8 cellular contexts compared by ENCODE assay signal in genomic region chr6:7542065-7542877, GRCh38. TPM values are rescaled to one million over a fixed set of nuclear protein-coding genes. Genes with fewer than 3 reads are reported as not detected.
DNase-seq lines count a peak whose midpoint lies in the region; TF ChIP-seq lines count a peak whose summit lies in the region.

No MANE protein-coding gene starts in this region.

- peak overlapping the region; percentile 84 to 97 for H3K4me3 Mint-ChIP-seq in H9

- H3K36me3 ChIP-seq in cardiac muscle cell (peaks cover 3% of the 10 kb centered on the region), SJCRH30 (no peaks in the 10 kb centered on the region)

- peaks cover 41 to 46% of the 10 kb centered on the region in 2 experiments for H3K4me1 Mint-ChIP-seq in H9

- H4K20me1 ChIP-seq in H9 (ENCODE audit: control insufficient read depth, insufficient read depth, insufficient read length): no peaks in the 10 kb centered on the region

- peak overlapping the region; percentile 49 for H3K4me2 ChIP-seq in H9 (ENCODE audit: insufficient read depth, insufficient read length, low read length)

- no peak overlapping the region for H2BK15ac ChIP-seq in H9 (ENCODE audit: low read depth, low read length)

- H4K8ac ChIP-seq in H9 (replicated peaks; ENCODE audit: insufficient read length, low read depth, low read length): no peak overlapping the region

- no peak overlapping the region for H4K91ac ChIP-seq in H9 (ENCODE audit: insufficient read length, low read depth, low read length)

- peaks cover 8% of the 10 kb centered on the region for H3K23me2 ChIP-seq in H9 (ENCODE audit: insufficient read length, low read depth, low read length, poor library complexity, severe bottlenecking)

- no peaks in the 10 kb centered on the region; the same call in 1 of the 2 replicates for H3K4me1 ChIP-seq in H9 (ENCODE audit: insufficient read depth, low read length)
- peaks cover 40% of the 10 kb centered on the region for H3K4me1 ChIP-seq in cardiac muscle cell (ENCODE audit: low read depth)
- no peaks in the 10 kb centered on the region for H3K4me1 ChIP-seq in SJCRH30

- intact Hi-C loops in posterior vena cava (cut with DNase I): no loop called here

- H3K4me3 ChIP-seq in cardiac muscle cell (peak overlapping the region; percentile 76), SJCRH30 (no peak overlapping the region)

- TF ChIP-seq CTCF in H9 (conservative IDR thresholded peaks at IDR 0.05) (no peak), cardiac muscle cell (IDR thresholded peaks at IDR 0.05; ENCODE audit: low read depth, low read length) (no peak)

- H3K23ac ChIP-seq in H9 (ENCODE audit: insufficient read length, low read depth, low read length): no peak overlapping the region

- H2BK120ac ChIP-seq in H9 (ENCODE audit: low read depth, low read length, poor library complexity, severe bottlenecking): no peak overlapping the region

- no peak overlapping the region for H3K4ac ChIP-seq in H9 (ENCODE audit: low read depth, low read length)

- H3K27ac ChIP-seq in H9 (ENCODE audit: insufficient read length, low read depth, low read length): no peak overlapping the region
- peak overlapping the region; percentile 97 for H3K27ac ChIP-seq in cardiac muscle cell
- H3K27ac ChIP-seq in SJCRH30: no peak overlapping the region

- H3K27me3 Mint-ChIP-seq in H9 (ENCODE audit: low read depth): peaks cover 45% of the 10 kb centered on the region

- no peak overlapping the region for H3T11ph ChIP-seq in H9 (ENCODE audit: low read length)

- H4K5ac ChIP-seq in H9 (ENCODE audit: insufficient read length, low read depth, low read length): no peak overlapping the region

- no peak overlapping the region for H2AFZ ChIP-seq in H9 (ENCODE audit: low read length)

- H3K36me3 Mint-ChIP-seq in H9 (ENCODE audit: insufficient read depth in 1 of 3, low read depth in 3 of 3): peaks cover 0 to 4% (median 3%) of the 10 kb centered on the region in 3 experiments; a peak in 1 of 7 replicates

- peak overlapping the region in 2 of 3 experiments; percentile 49 to 88; a peak in 2 of 7 replicates for H3K27ac Mint-ChIP-seq in H9

- no peak overlapping the region for H2BK12ac ChIP-seq in H9 (ENCODE audit: insufficient read length, low read depth, low read length)

- no CpG with 5 or more reads among the region's 80 CpGs for WGBS in H9 (ENCODE audit: extremely low coverage, insufficient read length, low lambda C conversion rate)

- H2BK5ac ChIP-seq in H9 (ENCODE audit: insufficient read length, low read length): no peak overlapping the region

- H3K14ac ChIP-seq in H9 (ENCODE audit: insufficient read depth, low read length): peak overlapping the region; percentile 92

- H3K9me3 ChIP-seq in H9 (ENCODE audit: control insufficient read depth, low read depth, low read length): no peaks in the 10 kb centered on the region
- H3K9me3 ChIP-seq in cardiac muscle cell (ENCODE audit: low read depth): no peaks in the 10 kb centered on the region
- no peaks in the 10 kb centered on the region for H3K9me3 ChIP-seq in SJCRH30 (replicated peaks)

- H3K18ac ChIP-seq in H9 (ENCODE audit: insufficient read length, low read depth, low read length): peak overlapping the region; percentile 81

- no peak overlapping the region for H2AK5ac ChIP-seq in H9 (ENCODE audit: insufficient read length, low read length)

- H2BK20ac ChIP-seq in H9 (ENCODE audit: low read depth, low read length, poor library complexity, severe bottlenecking): no peak overlapping the region

- peak; percentile 21 for DNase-seq in ACHN
- DNase-seq in H9: peak; percentile 56
- DNase-seq in activated CD8-positive, alpha-beta memory T cell treated with anti-CD3 and anti-CD28 coated beads, Interleukin-2, amount 50 U/mL, for 48 hours: peak; percentile 57
- DNase-seq in cardiac muscle cell (ENCODE audit: low read depth in 1 of 2, low spot score in 1 of 2): peak in 1 of 2 donors; percentile 65
- DNase-seq in posterior vena cava (ENCODE audit: low spot score): peak; percentile 83
- no peak for DNase-seq in DMS79 (lab: John Stamatoyannopoulos, UW)
- DNase-seq in SJCRH30: no peak
- no peak for DNase-seq in SK-N-DZ (ENCODE audit: low spot score)

- no peak overlapping the region for H3K56ac ChIP-seq in H9 (ENCODE audit: insufficient read length, low read depth, low read length)

- peak overlapping the region; percentile 76 for H3K9ac ChIP-seq in H9 (ENCODE audit: extremely low read depth, insufficient read length, low read length)

- H3K27me3 ChIP-seq in H9 (ENCODE audit: insufficient read depth, low read length): peaks cover 2% of the 10 kb centered on the region; the same call in 1 of the 2 replicates
- no peaks in the 10 kb centered on the region for H3K27me3 ChIP-seq in cardiac muscle cell
- no peaks in the 10 kb centered on the region for H3K27me3 ChIP-seq in SJCRH30

- no peaks in the 10 kb centered on the region for H3K79me1 ChIP-seq in H9 (ENCODE audit: insufficient read depth, low read depth, low read length, poor library complexity, severe bottlenecking)

- in situ Hi-C loops in ACHN (cut with HindIII; ENCODE audit: low pct_ligation_motif_present, low pct_unique_long_range_greater_than_20kb, low sequenced_read_pairs): no loop called here

- H3K9me3 Mint-ChIP-seq in H9: no peaks in the 10 kb centered on the region

- H3K79me2 ChIP-seq in H9 (ENCODE audit: insufficient read depth, low read length): no peaks in the 10 kb centered on the region

RNA-seq across cellular contexts. Expression of gene DSP, which starts 0.8 kb away (rescaled TPM):
- total RNA-seq in H9 (2021) (47.9 and 48.9 TPM in 2 replicates), cardiac muscle cell (185 and 362 TPM in 2 replicates), posterior vena cava (1 to 10 TPM; 3.0 to 3.4 TPM)
- 154 and 237 TPM in 2 replicates for polyA plus RNA-seq in cardiac muscle cell
- not detected in 2 replicates for total RNA-seq in SJCRH30 (2014; rRNA removed; shearing (Covaris generic))
- not detected in 2 replicates for polyA plus RNA-seq in SK-N-DZ (2014; cell fraction: cytosol; rRNA removed)
- polyA plus RNA-seq in SK-N-DZ (2014; cell fraction: nucleus; rRNA removed): not detected in 2 replicates

RNA-seq across cellular contexts. Expression of gene SNRNP48, which starts 47.7 kb away (rescaled TPM):
- total RNA-seq in H9 (2021): 16.1 and 16.9 TPM in 2 replicates
- total RNA-seq in cardiac muscle cell: 10.1 and 24.8 TPM in 2 replicates
- polyA plus RNA-seq in cardiac muscle cell: 9.2 and 14.4 TPM in 2 replicates
- total RNA-seq in posterior vena cava: 1 to 10 TPM; 8.9 to 10.0 TPM
- total RNA-seq in SJCRH30 (2014; rRNA removed; shearing (Covaris generic)): 20.1 and 25.3 TPM in 2 replicates
- polyA plus RNA-seq in SK-N-DZ (2014; cell fraction: cytosol; rRNA removed): 12.5 and 18.0 TPM in 2 replicates
- polyA plus RNA-seq in SK-N-DZ (2014; cell fraction: nucleus; rRNA removed): 20.2 and 22.6 TPM in 2 replicates

Comparison
In these comparisons a context has a peak if more than half of its experiments do, and no peak if none do; other contexts are left out.
1. DNase-seq: peak in ACHN (single experiment), H9 (single experiment), activated CD8-positive, alpha-beta memory T cell treated with anti-CD3 and anti-CD28 coated beads, Interleukin-2, amount 50 U/mL, for 48 hours (single experiment) and posterior vena cava (single experiment); none in DMS79 (single experiment), SJCRH30 (0 of 2) and SK-N-DZ (single experiment).
2. RNA of gene DSP, which starts 0.8 kb away (total RNA-seq): 185 to 362 TPM in cardiac muscle cell and 47.9 to 48.9 TPM in H9; 3.0 to 3.4 TPM in posterior vena cava and not detected in SJCRH30; every median in the first group is over 10 times any median in the second.